12 cellular contexts compared by ENCODE assay signal in genomic region chr1:9427388-9427787, GRCh38.
DNase-seq lines count a peak whose midpoint lies in the region; ATAC-seq, FAIRE-seq and TF ChIP-seq lines count a peak whose summit lies in the region.
"Had no signal": no experiment of that assay in that cellular context is flagged by ENCODE, and none has a peak within 500 bp of the region (broad histone marks: within the 10 kb centered on the region; RNA-seq: fewer than 3 reads in every experiment).

No MANE protein-coding gene starts in this region.

- H3K4me1 Mint-ChIP-seq in activated CD4-positive, alpha-beta memory T cell treated with anti-CD3 and anti-CD28 coated beads for 36 hours (ENCODE audit: low read depth) = peaks cover 44% of the 10 kb centered on the region
- H3K4me1 Mint-ChIP-seq in activated CD4-positive, alpha-beta memory T cell treated with anti-CD3 and anti-CD28 coated beads, Interleukin-2, amount 10 ng/mL, durations not matched to agents 7 days and 5 days = peaks cover 51% of the 10 kb centered on the region
- H3K4me1 Mint-ChIP-seq in activated B cell treated with CpG ODN at 0.5 μM for 24 hours = peaks cover 73% of the 10 kb centered on the region

- H3K36me3 ChIP-seq in Loucy (ENCODE audit: insufficient read depth, low read length) (no peaks in the 10 kb centered on the region), small intestine (ENCODE audit: control insufficient read depth in 2 of 2, insufficient read depth in 2 of 2, low read length in 2 of 2) (no peaks in the 10 kb centered on the region), WERI-Rb-1 (no peaks in the 10 kb centered on the region)

- H3K27me3 ChIP-seq in Loucy (ENCODE audit: insufficient read depth, low read length, poor library complexity, severe bottlenecking) (no peaks in the 10 kb centered on the region), small intestine (ENCODE audit: control insufficient read depth in 2 of 2, insufficient read depth in 2 of 2, low read length in 2 of 2) (no peaks in the 10 kb centered on the region), WERI-Rb-1 (ENCODE audit: insufficient read depth, low read depth, severe bottlenecking) (no peaks in the 10 kb centered on the region)

- intact Hi-C loops in activated CD4-positive, alpha-beta memory T cell treated with anti-CD3 and anti-CD28 coated beads for 36 hours (cut with micrococcal nuclease) = loop anchor here (5.0 kb wide), 1 partner anchor 150 kb away; no protein-coding TSS in a partner anchor
- intact Hi-C loops in activated B cell treated with CpG ODN at 0.5 μM for 24 hours (cut with micrococcal nuclease) = loop anchor here (2.0 to 10.0 kb wide), 5 partner anchors 65 to 1000 kb away; partner anchors contain the start of genes GPR157, PIK3CD and SLC2A5

- H3K4me3 ChIP-seq in Loucy (ENCODE audit: low read length, poor library complexity, severe bottlenecking) = peak overlapping the region; percentile 66
- no peak overlapping the region for H3K4me3 ChIP-seq in small intestine (ENCODE audit: low read depth in 1 of 2, low read length in 2 of 2)
- no peak overlapping the region for H3K4me3 ChIP-seq in WERI-Rb-1 (ENCODE audit: low read depth, low read length)

- WGBS in small intestine, 3 donors = 7 to 63% (median 55%) methylated on average over 2 of the region's 2 CpGs

- H3K4me3 Mint-ChIP-seq in activated CD4-positive, alpha-beta memory T cell treated with anti-CD3 and anti-CD28 coated beads for 36 hours = no peak overlapping the region
- H3K4me3 Mint-ChIP-seq in activated CD4-positive, alpha-beta memory T cell treated with anti-CD3 and anti-CD28 coated beads, Interleukin-2, amount 10 ng/mL, durations not matched to agents 7 days and 5 days = no peak overlapping the region
- H3K4me3 Mint-ChIP-seq in activated B cell treated with CpG ODN at 0.5 μM for 24 hours = no peak overlapping the region

- no peaks in the 10 kb centered on the region for H4K20me1 ChIP-seq in Loucy (ENCODE audit: insufficient read depth, low read length, poor library complexity, severe bottlenecking)

- TF ChIP-seq CTCF in Loucy (conservative IDR thresholded peaks at IDR 0.05; ENCODE audit: low read length) (no peak), activated B cell treated with CpG ODN at 0.5 μM for 24 hours (IDR thresholded peaks at IDR 0.05) (no peak), WERI-Rb-1 (IDR thresholded peaks at IDR 0.05; ENCODE audit: low read depth, low read length) (no peak)

- H3K9me3 ChIP-seq in Loucy (ENCODE audit: insufficient read depth, low read depth, low read length) = no peaks in the 10 kb centered on the region
- no peaks in the 10 kb centered on the region for H3K9me3 ChIP-seq in small intestine (ENCODE audit: control insufficient read depth, low read depth)
- H3K9me3 ChIP-seq in WERI-Rb-1 (ENCODE audit: severe bottlenecking) = no peaks in the 10 kb centered on the region

- no peak overlapping the region for H2AFZ ChIP-seq in Loucy (ENCODE audit: low read length)

- ATAC-seq in activated B cell treated with CpG ODN at 0.5 μM for 24 hours (ENCODE audit: low read depth) = no peak
- ATAC-seq in HG03159 (IDR thresholded peaks at IDR 0.05; ENCODE audit: unreplicated experiment) = no peak

- H3K27ac Mint-ChIP-seq in activated CD4-positive, alpha-beta memory T cell treated with anti-CD3 and anti-CD28 coated beads for 36 hours = peak overlapping the region; percentile 44
- no peak overlapping the region for H3K27ac Mint-ChIP-seq in activated CD4-positive, alpha-beta memory T cell treated with anti-CD3 and anti-CD28 coated beads, Interleukin-2, amount 10 ng/mL, durations not matched to agents 7 days and 5 days
- H3K27ac Mint-ChIP-seq in activated B cell treated with CpG ODN at 0.5 μM for 24 hours = peak overlapping the region; percentile 95

- peaks cover 3% of the 10 kb centered on the region; the same call in 1 of the 2 replicates for H3K79me2 ChIP-seq in Loucy (ENCODE audit: insufficient read depth, low read length)

- H3K4me1 ChIP-seq in Loucy (ENCODE audit: insufficient read depth, low read length, poor library complexity, severe bottlenecking) (peaks cover 66% of the 10 kb centered on the region), small intestine (ENCODE audit: control insufficient read depth in 2 of 2, insufficient read depth in 1 of 2, low read depth in 1 of 2, low read length in 1 of 2) (peaks cover 0 to 5% of the 10 kb centered on the region in 2 donors)

- peaks cover 16% of the 10 kb centered on the region for H3F3A ChIP-seq in Loucy (ENCODE audit: low read depth)

- H3K9ac ChIP-seq in Loucy (ENCODE audit: low read depth, low read length, poor library complexity, severe bottlenecking) = peak overlapping the region; percentile 73

- H3K4me2 ChIP-seq in Loucy (ENCODE audit: low read depth, low read length, poor library complexity, severe bottlenecking) = peak overlapping the region; percentile 75

- H3K27me3 Mint-ChIP-seq in activated CD4-positive, alpha-beta memory T cell treated with anti-CD3 and anti-CD28 coated beads for 36 hours = peaks cover 4% of the 10 kb centered on the region
- peaks cover 27% of the 10 kb centered on the region for H3K27me3 Mint-ChIP-seq in activated CD4-positive, alpha-beta memory T cell treated with anti-CD3 and anti-CD28 coated beads, Interleukin-2, amount 10 ng/mL, durations not matched to agents 7 days and 5 days
- H3K27me3 Mint-ChIP-seq in activated B cell treated with CpG ODN at 0.5 μM for 24 hours = no peaks in the 10 kb centered on the region

- H3K27ac ChIP-seq in small intestine (ENCODE audit: low read depth in 1 of 2, low read length in 1 of 2) (peak overlapping the region; percentile 43 to 73), WERI-Rb-1 (no peak overlapping the region)

- no peak for DNase-seq in activated CD4-positive, alpha-beta memory T cell treated with anti-CD3 and anti-CD28 coated beads for 36 hours
- DNase-seq in activated CD4-positive, alpha-beta memory T cell treated with anti-CD3 and anti-CD28 coated beads, Interleukin-2, amount 10 ng/mL, durations not matched to agents 7 days and 5 days = no peak
- DNase-seq in activated B cell treated with CpG ODN at 0.5 μM for 24 hours (no peak), small intestine (peak; percentile 85), WERI-Rb-1 (no peak), SKM-1 (lab: John Stamatoyannopoulos, UW; ENCODE audit: unreplicated experiment) (no peak)
- DNase-seq: H9, NCI-H1092, NCI-H69, SHP77 treated with DMSO at 0.1 percent for 48 hours had no signal

- no peaks in the 10 kb centered on the region for H3K9me2 ChIP-seq in Loucy (replicated peaks; ENCODE audit: low read depth, low read length)

- POLR2A ChIA-PET in activated CD4-positive, alpha-beta memory T cell treated with anti-CD3 and anti-CD28 coated beads for 36 hours (lab: Charles Lee) = interaction anchor here (1.2 to 2.8 kb wide), 2 partner anchors 11 to 14 kb away, joined by 4 to 16 read pairs; no protein-coding TSS in a partner anchor
- POLR2A ChIA-PET in activated CD4-positive, alpha-beta memory T cell treated with anti-CD3 and anti-CD28 coated beads, Interleukin-2, amount 10 ng/mL, durations not matched to agents 7 days and 5 days (lab: Charles Lee) = interaction anchor here (0.7 to 2.8 kb wide), 7 partner anchors 10 to 201 kb away, joined by 3 to 30 read pairs (median 5); partner anchors contain the start of gene H6PD
- POLR2A ChIA-PET in activated B cell treated with CpG ODN at 0.5 μM for 24 hours (lab: Charles Lee) = interaction anchor here (1.6 to 9.7 kb wide), 6 partner anchors 10 to 138 kb away, joined by 7 to 191 read pairs (median 12); no protein-coding TSS in a partner anchor

- CTCF ChIA-PET in activated CD4-positive, alpha-beta memory T cell treated with anti-CD3 and anti-CD28 coated beads for 36 hours (lab: Charles Lee) = interaction anchor here (0.7 to 5.6 kb wide), 6 partner anchors 11 to 28 kb away, joined by 3 to 18 read pairs (median 4); no protein-coding TSS in a partner anchor
- CTCF ChIA-PET in activated CD4-positive, alpha-beta memory T cell treated with anti-CD3 and anti-CD28 coated beads, Interleukin-2, amount 10 ng/mL, durations not matched to agents 7 days and 5 days (lab: Charles Lee) = interaction anchor here (0.7 to 1.3 kb wide), 2 partner anchors 137 to 138 kb away, joined by 3 read pairs; no protein-coding TSS in a partner anchor
- CTCF ChIA-PET in activated B cell treated with CpG ODN at 0.5 μM for 24 hours (lab: Charles Lee) = interaction anchor here (1.1 to 4.6 kb wide), 4 partner anchors 14 to 138 kb away, joined by 3 to 22 read pairs (median 14); no protein-coding TSS in a partner anchor

- H3K36me3 Mint-ChIP-seq in activated CD4-positive, alpha-beta memory T cell treated with anti-CD3 and anti-CD28 coated beads for 36 hours = no peaks in the 10 kb centered on the region
- H3K36me3 Mint-ChIP-seq in activated CD4-positive, alpha-beta memory T cell treated with anti-CD3 and anti-CD28 coated beads, Interleukin-2, amount 10 ng/mL, durations not matched to agents 7 days and 5 days (ENCODE audit: low read depth) = peaks cover 2% of the 10 kb centered on the region
- peaks cover 2% of the 10 kb centered on the region for H3K36me3 Mint-ChIP-seq in activated B cell treated with CpG ODN at 0.5 μM for 24 hours (ENCODE audit: low read depth)

- FAIRE-seq in small intestine (lab: Jason Lieb, UNC) = no peak

- H3K9me3 Mint-ChIP-seq in activated CD4-positive, alpha-beta memory T cell treated with anti-CD3 and anti-CD28 coated beads for 36 hours = no peaks in the 10 kb centered on the region
- no peaks in the 10 kb centered on the region for H3K9me3 Mint-ChIP-seq in activated CD4-positive, alpha-beta memory T cell treated with anti-CD3 and anti-CD28 coated beads, Interleukin-2, amount 10 ng/mL, durations not matched to agents 7 days and 5 days
- H3K9me3 Mint-ChIP-seq in activated B cell treated with CpG ODN at 0.5 μM for 24 hours = peaks cover 6% of the 10 kb centered on the region
